11 cellular contexts compared by ENCODE assay signal in the genomic region with DNA sequence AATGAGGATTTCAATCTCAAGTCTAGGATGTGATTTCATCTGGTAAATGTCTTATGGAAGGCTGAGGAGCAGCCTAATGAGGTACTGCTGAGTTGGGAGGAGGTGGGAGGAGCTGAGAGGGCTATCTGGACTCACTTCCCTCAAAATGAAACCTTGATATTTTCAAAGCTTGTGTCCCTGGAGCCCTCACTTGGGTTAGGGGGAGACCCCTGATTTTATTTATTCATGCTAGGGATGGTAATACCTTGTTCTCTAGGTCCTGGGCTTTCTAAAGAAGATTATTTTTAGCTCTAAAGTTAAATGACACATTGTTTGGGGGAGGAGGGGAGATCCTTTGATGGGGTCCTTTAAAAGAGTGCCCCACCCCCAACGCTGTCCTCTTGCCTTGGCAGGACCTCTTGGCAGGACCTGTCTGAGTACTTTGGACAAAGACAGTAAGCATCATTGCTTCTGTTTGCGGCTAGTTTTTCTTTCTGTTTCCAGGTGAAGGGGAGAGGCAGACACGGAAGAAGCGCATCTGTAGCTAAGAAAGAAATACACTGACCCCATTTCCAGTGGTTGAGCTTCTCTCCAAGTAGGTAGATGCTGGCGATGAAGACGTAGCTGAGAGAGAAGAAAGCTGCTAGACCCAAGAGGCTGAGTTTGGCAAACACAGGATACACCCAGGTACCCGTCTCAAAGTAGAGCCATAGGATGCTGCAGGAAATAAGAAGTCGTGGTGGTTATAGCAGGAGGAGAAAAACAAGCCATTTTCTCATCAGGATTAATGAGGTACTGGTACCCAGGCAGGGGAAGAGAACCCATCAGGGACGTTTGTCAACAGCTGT. TPM values are rescaled to one million over a fixed set of nuclear protein-coding genes. Genes with fewer than 3 reads are reported as not detected.
DNase-seq lines count a peak whose midpoint lies in the region; ATAC-seq, FAIRE-seq and TF ChIP-seq lines count a peak whose summit lies in the region.
"Had no signal": no experiment of that assay in that cellular context is flagged by ENCODE, and none has a peak within 500 bp of the region (broad histone marks: within the 10 kb centered on the region; RNA-seq: fewer than 3 reads in every experiment).

No MANE protein-coding gene starts in this region.

- intact Hi-C loops in natural killer cell (cut with micrococcal nuclease), result no loop called here
- intact Hi-C loops in A673 (cut with micrococcal nuclease; ENCODE audit: unreplicated experiment), result no loop called here

- POLR2A ChIA-PET in A673 (lab: Charles Lee; ENCODE audit: low non-redundant PET), result no interaction called here

- H3K9me3 ChIP-seq in effector memory CD4-positive, alpha-beta T cell (ENCODE audit: control insufficient read depth, low read length), result no peaks in the 10 kb centered on the region
- H3K9me3 ChIP-seq in A673 (ENCODE audit: low read depth, low read length, poor library complexity, severe bottlenecking), result no peaks in the 10 kb centered on the region
- H3K9me3 ChIP-seq: tibial nerve had no signal

- H3K27ac Mint-ChIP-seq in IgD-negative memory B cell, result peak overlapping the region in 2 of 3 donors; percentile 6 to 55
- no peak overlapping the region for H3K27ac Mint-ChIP-seq in natural killer cell
- H3K27ac Mint-ChIP-seq: immature natural killer cell had no signal

- TF ChIP-seq CTCF in natural killer cell (IDR thresholded peaks at IDR 0.05) (no peak), A673 (conservative IDR thresholded peaks at IDR 0.05; ENCODE audit: low read depth, low read length) (no peak)

- peaks cover under 1 to 18% (median 2%) of the 10 kb centered on the region in 3 donors for H3K4me1 Mint-ChIP-seq in IgD-negative memory B cell
- no peaks in the 10 kb centered on the region for H3K4me1 Mint-ChIP-seq in natural killer cell
- H3K4me1 Mint-ChIP-seq: immature natural killer cell had no signal

- peaks cover 1% of the 10 kb centered on the region for H3K4me1 ChIP-seq in effector memory CD4-positive, alpha-beta T cell (ENCODE audit: control insufficient read depth, insufficient read depth, low read length, poor library complexity, severe bottlenecking)
- H3K4me1 ChIP-seq in A673 (ENCODE audit: insufficient read depth, low read length, poor library complexity, severe bottlenecking), result no peaks in the 10 kb centered on the region
- H3K4me1 ChIP-seq: tibial nerve had no signal

- BruUV-seq in A673 (replicated peaks; lab: Mats Ljungman, UMichigan), result no TSS peak

- CTCF ChIA-PET in A673 (lab: Charles Lee), result no interaction called here

- H3K9me3 Mint-ChIP-seq in IgD-negative memory B cell (no peaks in the 10 kb centered on the region), natural killer cell (no peaks in the 10 kb centered on the region)
- H3K9me3 Mint-ChIP-seq: immature natural killer cell had no signal

- H3K36me3 Mint-ChIP-seq in IgD-negative memory B cell (no peaks in the 10 kb centered on the region), natural killer cell (no peaks in the 10 kb centered on the region)
- H3K36me3 Mint-ChIP-seq: immature natural killer cell had no signal

- ATAC-seq in GM19351 (IDR thresholded peaks at IDR 0.05; ENCODE audit: unreplicated experiment) (peak; percentile 61), natural killer cell (no peak)

- H3K4me3 Mint-ChIP-seq in IgD-negative memory B cell (peak overlapping the region in 2 of 4 donors; percentile 51 to 55), natural killer cell (no peak overlapping the region)
- H3K4me3 Mint-ChIP-seq: immature natural killer cell had no signal

- H3K4me3 ChIP-seq in effector memory CD4-positive, alpha-beta T cell (ENCODE audit: insufficient read depth, low read depth, low read length, poor library complexity, severe bottlenecking), result no peak overlapping the region
- no peak overlapping the region for H3K4me3 ChIP-seq in A673 (ENCODE audit: low read depth, low read length, poor library complexity, severe bottlenecking)
- H3K4me3 ChIP-seq: tibial nerve had no signal

- H3K27ac ChIP-seq in effector memory CD4-positive, alpha-beta T cell (ENCODE audit: insufficient read depth, low read length, poor library complexity, severe bottlenecking), result peak overlapping the region; percentile 54
- H3K27ac ChIP-seq in A673 (ENCODE audit: low read depth, low read length, poor library complexity, severe bottlenecking), result no peak overlapping the region
- H3K27ac ChIP-seq: tibial nerve had no signal

- H3K36me3 ChIP-seq in effector memory CD4-positive, alpha-beta T cell (ENCODE audit: control insufficient read depth, insufficient read depth, low read length), result peaks cover 24% of the 10 kb centered on the region
- H3K36me3 ChIP-seq in A673 (ENCODE audit: insufficient read depth, low read length, poor library complexity, severe bottlenecking), result no peaks in the 10 kb centered on the region
- H3K36me3 ChIP-seq: tibial nerve had no signal

- DNase-seq in GM12891 (ENCODE audit: insufficient read length, low spot score), result no peak
- no peak for DNase-seq in effector memory CD4-positive, alpha-beta T cell
- DNase-seq in NCI-H2081 treated with DMSO at 0.1 percent for 48 hours (lab: John Stamatoyannopoulos, UW), result no peak
- DNase-seq in pons (ENCODE audit: low spot score), result no peak
- no peak for DNase-seq in natural killer cell
- no peak for DNase-seq in A673 (ENCODE audit: low spot score)
- DNase-seq: immature natural killer cell had no signal

- H3K27me3 Mint-ChIP-seq in IgD-negative memory B cell (peaks cover 9% of the 10 kb centered on the region), natural killer cell (ENCODE audit: low read depth in 2 of 2) (peaks cover 8 to 15% of the 10 kb centered on the region in 2 donors)

- peak; percentile 25; the same call in 1 of the 2 replicates for TF ChIP-seq POLR2A in GM12891 (IDR thresholded peaks at IDR 0.05; ENCODE audit: low read depth, low read length)

- no peaks in the 10 kb centered on the region for H3K27me3 ChIP-seq in effector memory CD4-positive, alpha-beta T cell (replicated peaks; ENCODE audit: control insufficient read depth, insufficient read depth, low read length, poor library complexity, severe bottlenecking)
- peaks cover 79% of the 10 kb centered on the region for H3K27me3 ChIP-seq in A673 (replicated peaks; ENCODE audit: insufficient read depth, low read depth, low read length, poor library complexity)
- H3K27me3 ChIP-seq: tibial nerve had no signal

- peak; percentile 89 for FAIRE-seq in GM12891 (lab: Jason Lieb, UNC)
- FAIRE-seq: colon had no signal

TF ChIP-seq in GM12891, 5 proteins besides CTCF, POLR2A, EP300 and RAD21:
- peak; percentile 43 for TF ChIP-seq SPI1 (IDR thresholded peaks at IDR 0.05; ENCODE audit: low read depth, low read length)
- TF ChIP-seq POU2F2 (IDR thresholded peaks at IDR 0.05; ENCODE audit: low read depth, low read length), result 0 out of 2 replicates have a peak, but pooled peaks have one; percentile 25
- peak; percentile 43; the same call in 1 of the 2 replicates for TF ChIP-seq TAF1 (IDR thresholded peaks at IDR 0.05; ENCODE audit: low read depth, low read length)
- no peak for TF ChIP-seq PAX5 (IDR thresholded peaks at IDR 0.05; ENCODE audit: insufficient read depth, low read length, severe bottlenecking)

RNA-seq across cellular contexts. Expression of a gene that starts 55.6 kb away (rescaled TPM):
- polyA plus RNA-seq in GM12891 (2012; ENCODE audit: low read depth, missing spikeins), result 5.0 TPM
- polyA plus RNA-seq in IgD-negative memory B cell, result 2.2 TPM
- total RNA-seq in natural killer cell (1 to 10 TPM in 2 of 3 donors, not detected in 1; 1.1 to 1.5 TPM), A673 (2021) (not detected in 2 replicates)
- total RNA-seq: tibial nerve had no signal
- polyA plus RNA-seq: immature natural killer cell had no signal

Comparison
In these comparisons a context has a peak if more than half of its experiments do, and no peak if none do; other contexts are left out.
1. H3K27ac Mint-ChIP-seq: peak in IgD-negative memory B cell (2 of 3); none in natural killer cell (0 of 2).